In genomic region chr11:73326929-73327811, GRCh38 we compare ENCODE assay signal across 8 cellular contexts. TPM values are rescaled to one million over a fixed set of nuclear protein-coding genes. Genes with fewer than 3 reads are reported as not detected.
DNase-seq lines count a peak whose midpoint lies in the region; ATAC-seq and TF ChIP-seq lines count a peak whose summit lies in the region.

No MANE protein-coding gene starts in this region.

- ATAC-seq in RWPE2 (ENCODE audit: low read depth) (peak; percentile 52), HG03196 (IDR thresholded peaks at IDR 0.05; ENCODE audit: unreplicated experiment) (no peak)

- H3K9me3 ChIP-seq in RWPE2 (ENCODE audit: severe bottlenecking) (no peaks in the 10 kb centered on the region), right atrium auricular region (no peaks in the 10 kb centered on the region), stomach smooth muscle (ENCODE audit: control insufficient read depth in 2 of 2, low read length in 2 of 2) (no peaks in the 10 kb centered on the region), colonic mucosa (no peaks in the 10 kb centered on the region)

- peak overlapping the region in 1 of 2 donors; percentile 21 for H3K9ac ChIP-seq in stomach smooth muscle (ENCODE audit: low read length in 2 of 2)
- no peak overlapping the region for H3K9ac ChIP-seq in colonic mucosa (ENCODE audit: low read depth in 2 of 2, low read length in 2 of 2)

- TF ChIP-seq CTCF in RWPE2 (IDR thresholded peaks at IDR 0.05; ENCODE audit: poor library complexity, severe bottlenecking) (no peak), right atrium auricular region (IDR thresholded peaks at IDR 0.05) (no peak), colonic mucosa (IDR thresholded peaks at IDR 0.05) (no peak)

- H3K27ac ChIP-seq in RWPE2 (ENCODE audit: poor library complexity, severe bottlenecking) = peak overlapping the region; percentile 13
- H3K27ac ChIP-seq in right atrium auricular region = peak overlapping the region; percentile 37 to 78
- H3K27ac ChIP-seq in stomach smooth muscle (ENCODE audit: low read length) = peak overlapping the region; percentile 74
- H3K27ac ChIP-seq in colonic mucosa = no peak overlapping the region

- no peak overlapping the region for H3K4me3 ChIP-seq in RWPE2 (ENCODE audit: severe bottlenecking)
- H3K4me3 ChIP-seq in right atrium auricular region = no peak overlapping the region
- H3K4me3 ChIP-seq in stomach smooth muscle (ENCODE audit: low read length in 2 of 2) = peak overlapping the region in 1 of 2 donors; percentile 29
- H3K4me3 ChIP-seq in colonic mucosa = no peak overlapping the region

- intact Hi-C loops in colonic mucosa (cut with DNase I) = no loop called here

- H3K27me3 ChIP-seq in RWPE2 (ENCODE audit: insufficient read depth, poor library complexity, severe bottlenecking) = no peaks in the 10 kb centered on the region
- H3K27me3 ChIP-seq in right atrium auricular region = no peaks in the 10 kb centered on the region
- no peaks in the 10 kb centered on the region for H3K27me3 ChIP-seq in stomach smooth muscle (ENCODE audit: control insufficient read depth in 1 of 2, insufficient read depth in 2 of 2, low read length in 2 of 2)
- no peaks in the 10 kb centered on the region for H3K27me3 ChIP-seq in colonic mucosa

- DNase-seq in NK-92 treated with Interleukin-12 subunit alpha and Interleukin-12 subunit beta, amount 100 ng/mL, for 24 hours (lab: John Stamatoyannopoulos, UW) = peak; percentile 74
- no peak for DNase-seq in NK-92 (lab: John Stamatoyannopoulos, UW; ENCODE audit: unreplicated experiment)
- no peak for DNase-seq in RWPE2 (ENCODE audit: low spot score)
- DNase-seq in right atrium auricular region (ENCODE audit: low spot score) = no peak
- no peak for DNase-seq in colonic mucosa
- no peak for DNase-seq in NOMO-1 (lab: John Stamatoyannopoulos, UW; ENCODE audit: unreplicated experiment in 2 of 2)

- H3K4me1 ChIP-seq in RWPE2 (ENCODE audit: insufficient read depth, poor library complexity, severe bottlenecking) = peaks cover 14% of the 10 kb centered on the region
- peaks cover 0 to 83% of the 10 kb centered on the region in 2 donors for H3K4me1 ChIP-seq in right atrium auricular region
- peaks cover 89% of the 10 kb centered on the region for H3K4me1 ChIP-seq in stomach smooth muscle (ENCODE audit: control insufficient read depth, insufficient read depth, low read length)
- H3K4me1 ChIP-seq in colonic mucosa = no peaks in the 10 kb centered on the region

- H3K36me3 ChIP-seq in RWPE2 (ENCODE audit: low read depth) = peaks cover 3% of the 10 kb centered on the region; the same call in 1 of the 2 replicates
- H3K36me3 ChIP-seq in right atrium auricular region = no peaks in the 10 kb centered on the region
- peaks cover 0 to 2% of the 10 kb centered on the region in 2 donors for H3K36me3 ChIP-seq in stomach smooth muscle (ENCODE audit: control insufficient read depth in 2 of 2, insufficient read depth in 2 of 2, low read length in 2 of 2)
- no peaks in the 10 kb centered on the region for H3K36me3 ChIP-seq in colonic mucosa

RNA-seq across cellular contexts. Expression of gene ARHGEF17, which starts 19.1 kb away (rescaled TPM):
- total RNA-seq in right atrium auricular region (10 to 100 TPM; 41.6 to 59.9 TPM), colonic mucosa (10 to 100 TPM in 1 of 2 donors, 1 to 10 TPM in 1; 8.6 to 13.4 TPM)

RNA-seq across cellular contexts. Expression of gene RELT, which starts 49.0 kb away (rescaled TPM):
- total RNA-seq in right atrium auricular region (1 to 10 TPM; 2.0 to 7.0 TPM), colonic mucosa (1 to 10 TPM; 4.0 to 7.1 TPM)

RNA-seq across cellular contexts. Expression of gene P2RY6, which starts 55.0 kb away (rescaled TPM):
- total RNA-seq in right atrium auricular region = 1 to 10 TPM in 1 of 2 donors, under 1 TPM in 1; 0.19 to 1.9 TPM
- 1 to 10 TPM in 1 of 2 donors, under 1 TPM in 1; 0.91 to 1.4 TPM for total RNA-seq in colonic mucosa
